In genomic region chr10:64156131-64156530, GRCh38 we compare ENCODE assay signal across 31 cellular contexts.
"Had no signal": no experiment of that assay in that cellular context is flagged by ENCODE, and none has a peak within 500 bp of the region (broad histone marks: within the 10 kb centered on the region; RNA-seq: fewer than 3 reads in every experiment).

No MANE protein-coding gene starts in this region.

- H3K79me2 ChIP-seq: hepatocyte had no signal

- H3K36me3 ChIP-seq: ascending aorta, breast epithelium, cardiac muscle cell, colonic mucosa, esophagus squamous epithelium, gastroesophageal sphincter, heart right ventricle, WERI-Rb-1 had no signal

- H3K27ac ChIP-seq: ascending aorta, breast epithelium, cardiac muscle cell, colonic mucosa, epithelial cell of prostate, esophagus squamous epithelium, gastroesophageal sphincter, heart right ventricle, hepatocyte, WERI-Rb-1 had no signal

- ATAC-seq: activated CD4-positive, alpha-beta T cell treated with anti-CD3 and anti-CD28 coated beads for 36 hours; activated CD4-positive, CD25-positive, alpha-beta regulatory T cell treated with anti-CD3 and anti-CD28 coated beads, Interleukin-2, amount 50 U/mL, for 24 hours; activated CD8-positive, alpha-beta memory T cell treated with anti-CD3 and anti-CD28 coated beads, Interleukin-2, amount 10 ng/mL, durations not matched to agents 7 days and 5 days; activated CD8-positive, alpha-beta T cell treated with anti-CD3 and anti-CD28 coated beads, Interleukin-2, amount 10 ng/mL, durations not matched to agents 7 days and 5 days; activated naive CD4-positive, alpha-beta T cell treated with anti-CD3 and anti-CD28 coated beads, Interleukin-2, amount 50 U/mL, for 72 hours; activated T-cell treated with anti-CD3 and anti-CD28 coated beads, Interleukin-2, amount 50 U/mL, for 72 hours; gastroesophageal sphincter; heart right ventricle had no signal

- H3K4me3 ChIP-seq: ascending aorta, breast epithelium, cardiac muscle cell, colonic mucosa, esophagus squamous epithelium, gastroesophageal sphincter, heart right ventricle, hepatocyte had no signal

- H3K9me3 Mint-ChIP-seq: activated B cell treated with CpG ODN at 0.5 μM for 24 hours; activated CD4-positive, alpha-beta memory T cell treated with anti-CD3 and anti-CD28 coated beads for 36 hours; activated CD4-positive, alpha-beta T cell treated with anti-CD3 and anti-CD28 coated beads, Interleukin-2, amount 10 ng/mL, durations not matched to agents 24 days and 14 days; activated naive CD4-positive, alpha-beta T cell treated with anti-CD3 and anti-CD28 coated beads, Interleukin-2, amount 10 ng/mL, durations not matched to agents 7 days and 5 days; activated naive CD8-positive, alpha-beta T cell treated with anti-CD3 and anti-CD28 coated beads, Interleukin-2, amount 10 ng/mL, durations not matched to agents 7 days and 5 days; T-helper 1 cell treated with Interleukin-12 subunit alpha and Interleukin-12 subunit beta and Interleukin-4 antibody, amounts not matched to agents 30 μg/mL and 1 μg/mL, for 36 hours had no signal

- H3K4me1 ChIP-seq: ascending aorta, breast epithelium, colonic mucosa, esophagus squamous epithelium, gastroesophageal sphincter, heart right ventricle had no signal

- H3K4me2 ChIP-seq: hepatocyte had no signal

- H3K27ac Mint-ChIP-seq: activated B cell treated with CpG ODN at 0.5 μM for 24 hours; activated CD4-positive, alpha-beta memory T cell treated with anti-CD3 and anti-CD28 coated beads for 36 hours; activated CD4-positive, alpha-beta T cell treated with anti-CD3 and anti-CD28 coated beads for 36 hours; activated CD4-positive, alpha-beta T cell treated with anti-CD3 and anti-CD28 coated beads, Interleukin-2, amount 10 ng/mL, durations not matched to agents 24 days and 14 days; activated CD8-positive, alpha-beta memory T cell treated with anti-CD3 and anti-CD28 coated beads, Interleukin-2, amount 10 ng/mL, durations not matched to agents 7 days and 5 days; activated CD8-positive, alpha-beta T cell treated with anti-CD3 and anti-CD28 coated beads, Interleukin-2, amount 10 ng/mL, durations not matched to agents 7 days and 5 days; activated naive CD4-positive, alpha-beta T cell treated with anti-CD3 and anti-CD28 coated beads, Interleukin-2, amount 10 ng/mL, durations not matched to agents 7 days and 5 days; activated naive CD4-positive, alpha-beta T cell treated with anti-CD3 and anti-CD28 coated beads, Interleukin-2, amount 50 U/mL, for 72 hours; activated naive CD8-positive, alpha-beta T cell treated with anti-CD3 and anti-CD28 coated beads, Interleukin-2, amount 10 ng/mL, durations not matched to agents 7 days and 5 days; activated T-cell treated with anti-CD3 and anti-CD28 coated beads, Interleukin-2, amount 50 U/mL, for 72 hours; T-helper 1 cell treated with Interleukin-12 subunit alpha and Interleukin-12 subunit beta and Interleukin-4 antibody, amounts not matched to agents 30 μg/mL and 1 μg/mL, for 36 hours had no signal

- H3K4me1 Mint-ChIP-seq: activated B cell treated with CpG ODN at 0.5 μM for 24 hours; activated CD4-positive, alpha-beta T cell treated with anti-CD3 and anti-CD28 coated beads for 36 hours; activated CD4-positive, alpha-beta T cell treated with anti-CD3 and anti-CD28 coated beads, Interleukin-2, amount 10 ng/mL, durations not matched to agents 24 days and 14 days; activated CD8-positive, alpha-beta memory T cell treated with anti-CD3 and anti-CD28 coated beads, Interleukin-2, amount 10 ng/mL, durations not matched to agents 7 days and 5 days; activated naive CD4-positive, alpha-beta T cell treated with anti-CD3 and anti-CD28 coated beads, Interleukin-2, amount 10 ng/mL, durations not matched to agents 7 days and 5 days; activated naive CD8-positive, alpha-beta T cell treated with anti-CD3 and anti-CD28 coated beads, Interleukin-2, amount 10 ng/mL, durations not matched to agents 7 days and 5 days had no signal

- H2AFZ ChIP-seq: hepatocyte had no signal

- H3K4me3 Mint-ChIP-seq: activated B cell treated with CpG ODN at 0.5 μM for 24 hours; activated CD4-positive, alpha-beta memory T cell treated with anti-CD3 and anti-CD28 coated beads for 36 hours; activated CD4-positive, alpha-beta T cell treated with anti-CD3 and anti-CD28 coated beads for 36 hours; activated CD4-positive, alpha-beta T cell treated with anti-CD3 and anti-CD28 coated beads, Interleukin-2, amount 10 ng/mL, durations not matched to agents 24 days and 14 days; activated CD8-positive, alpha-beta memory T cell treated with anti-CD3 and anti-CD28 coated beads, Interleukin-2, amount 10 ng/mL, durations not matched to agents 7 days and 5 days; activated CD8-positive, alpha-beta T cell treated with anti-CD3 and anti-CD28 coated beads, Interleukin-2, amount 10 ng/mL, durations not matched to agents 7 days and 5 days; activated naive CD4-positive, alpha-beta T cell treated with anti-CD3 and anti-CD28 coated beads, Interleukin-2, amount 10 ng/mL, durations not matched to agents 7 days and 5 days; activated naive CD8-positive, alpha-beta T cell treated with anti-CD3 and anti-CD28 coated beads, Interleukin-2, amount 10 ng/mL, durations not matched to agents 7 days and 5 days; activated T-cell treated with anti-CD3 and anti-CD28 coated beads, Interleukin-2, amount 50 U/mL, for 72 hours; brain; T-helper 1 cell treated with Interleukin-12 subunit alpha and Interleukin-12 subunit beta and Interleukin-4 antibody, amounts not matched to agents 30 μg/mL and 1 μg/mL, for 36 hours had no signal

- H3K9me3 ChIP-seq: ascending aorta, breast epithelium, colonic mucosa, gastroesophageal sphincter had no signal

- H3K27me3 Mint-ChIP-seq: activated B cell treated with CpG ODN at 0.5 μM for 24 hours; activated CD4-positive, alpha-beta memory T cell treated with anti-CD3 and anti-CD28 coated beads for 36 hours; activated CD4-positive, alpha-beta T cell treated with anti-CD3 and anti-CD28 coated beads for 36 hours; activated CD4-positive, alpha-beta T cell treated with anti-CD3 and anti-CD28 coated beads, Interleukin-2, amount 10 ng/mL, durations not matched to agents 24 days and 14 days; activated CD8-positive, alpha-beta memory T cell treated with anti-CD3 and anti-CD28 coated beads, Interleukin-2, amount 10 ng/mL, durations not matched to agents 7 days and 5 days; activated naive CD4-positive, alpha-beta T cell treated with anti-CD3 and anti-CD28 coated beads, Interleukin-2, amount 10 ng/mL, durations not matched to agents 7 days and 5 days had no signal

- H3K27me3 ChIP-seq: ascending aorta, breast epithelium, cardiac muscle cell, colonic mucosa, esophagus squamous epithelium, gastroesophageal sphincter, heart right ventricle, hepatocyte had no signal

- H3K36me3 Mint-ChIP-seq: activated CD4-positive, alpha-beta memory T cell treated with anti-CD3 and anti-CD28 coated beads for 36 hours; activated CD8-positive, alpha-beta memory T cell treated with anti-CD3 and anti-CD28 coated beads, Interleukin-2, amount 10 ng/mL, durations not matched to agents 7 days and 5 days; activated naive CD4-positive, alpha-beta T cell treated with anti-CD3 and anti-CD28 coated beads, Interleukin-2, amount 10 ng/mL, durations not matched to agents 7 days and 5 days; activated naive CD4-positive, alpha-beta T cell treated with anti-CD3 and anti-CD28 coated beads, Interleukin-2, amount 50 U/mL, for 72 hours; activated naive CD8-positive, alpha-beta T cell treated with anti-CD3 and anti-CD28 coated beads, Interleukin-2, amount 10 ng/mL, durations not matched to agents 7 days and 5 days had no signal

- DNase-seq: activated B cell treated with CpG ODN at 0.5 μM for 24 hours; activated CD4-positive, alpha-beta memory T cell treated with anti-CD3 and anti-CD28 coated beads for 36 hours; activated CD4-positive, alpha-beta T cell treated with anti-CD3 and anti-CD28 coated beads for 36 hours; activated CD4-positive, alpha-beta T cell treated with anti-CD3 and anti-CD28 coated beads, Interleukin-2, amount 10 ng/mL, durations not matched to agents 24 days and 14 days; activated CD8-positive, alpha-beta memory T cell treated with anti-CD3 and anti-CD28 coated beads, Interleukin-2, amount 10 ng/mL, durations not matched to agents 7 days and 5 days; activated CD8-positive, alpha-beta memory T cell treated with anti-CD3 and anti-CD28 coated beads, Interleukin-2, amount 50 U/mL, for 4 hours; activated CD8-positive, alpha-beta T cell treated with anti-CD3 and anti-CD28 coated beads, Interleukin-2, amount 10 ng/mL, durations not matched to agents 7 days and 5 days; activated gamma-delta T cell; activated naive CD4-positive, alpha-beta T cell; activated naive CD4-positive, alpha-beta T cell treated with anti-CD3 and anti-CD28 coated beads, Interleukin-2, amount 10 ng/mL, durations not matched to agents 7 days and 5 days; activated naive CD8-positive, alpha-beta T cell treated with anti-CD3 and anti-CD28 coated beads, Interleukin-2, amount 10 ng/mL, durations not matched to agents 7 days and 5 days; activated T-cell treated with anti-CD3 and anti-CD28 coated beads, Interleukin-2, amount 50 U/mL, for 1 hour; activated T-cell treated with anti-CD3 and anti-CD28 coated beads, Interleukin-2, amount 50 U/mL, for 72 hours; central memory CD4-positive, alpha-beta T cell; colonic mucosa; effector CD8-positive, alpha-beta T cell; esophagus squamous epithelium; foreskin melanocyte; heart right ventricle; T-helper 9 cell; WERI-Rb-1 had no signal
